15 cellular contexts compared by ENCODE assay signal in genomic region chr2:239690651-239691631, GRCh38.
DNase-seq lines count a peak whose midpoint lies in the region; ATAC-seq and TF ChIP-seq lines count a peak whose summit lies in the region.
"Had no signal": no experiment of that assay in that cellular context is flagged by ENCODE, and none has a peak within 500 bp of the region (broad histone marks: within the 10 kb centered on the region; RNA-seq: fewer than 3 reads in every experiment).

No MANE protein-coding gene starts in this region.

- H3K27me3 ChIP-seq in HCT116 (ENCODE audit: insufficient read depth, low read length) (peaks cover 24% of the 10 kb centered on the region), left ventricle myocardium inferior (ENCODE audit: low read depth) (peaks cover 30% of the 10 kb centered on the region), osteoblast (ENCODE audit: insufficient read depth, low read length) (no peaks in the 10 kb centered on the region), Caco-2 (replicated peaks; ENCODE audit: control insufficient read depth, insufficient read depth, low read length) (no peaks in the 10 kb centered on the region)
- H3K27me3 ChIP-seq: thyroid gland had no signal

- H3K4me2 ChIP-seq in HCT116 (ENCODE audit: low read length) (no peak overlapping the region), osteoblast (ENCODE audit: insufficient read depth, low read length) (no peak overlapping the region)

- no peak for TF ChIP-seq RAD21 in HCT116 (IDR thresholded peaks at IDR 0.05; ENCODE audit: low read depth)

- H3K36me3 Mint-ChIP-seq in activated CD8-positive, alpha-beta T cell treated with anti-CD3 and anti-CD28 coated beads, Interleukin-2, amount 10 ng/mL, durations not matched to agents 7 days and 5 days (ENCODE audit: low read depth): no peaks in the 10 kb centered on the region
- no peaks in the 10 kb centered on the region for H3K36me3 Mint-ChIP-seq in progenitor cell of endocrine pancreas (ENCODE audit: insufficient read depth)
- peaks cover 4% of the 10 kb centered on the region for H3K36me3 Mint-ChIP-seq in effector memory CD8-positive, alpha-beta T cell (ENCODE audit: insufficient read depth)
- H3K36me3 Mint-ChIP-seq in Caco-2 (ENCODE audit: insufficient read depth, unreplicated experiment): no peaks in the 10 kb centered on the region
- H3K36me3 Mint-ChIP-seq: activated naive CD8-positive, alpha-beta T cell treated with anti-CD3 and anti-CD28 coated beads for 36 hours had no signal

- no peaks in the 10 kb centered on the region for H3K9me3 Mint-ChIP-seq in activated CD8-positive, alpha-beta T cell treated with anti-CD3 and anti-CD28 coated beads, Interleukin-2, amount 10 ng/mL, durations not matched to agents 7 days and 5 days (ENCODE audit: insufficient read depth)
- H3K9me3 Mint-ChIP-seq in progenitor cell of endocrine pancreas (ENCODE audit: low read depth) (no peaks in the 10 kb centered on the region), Caco-2 (ENCODE audit: unreplicated experiment) (no peaks in the 10 kb centered on the region)
- no peaks in the 10 kb centered on the region for H3K9me3 Mint-ChIP-seq in effector memory CD8-positive, alpha-beta T cell
- H3K9me3 Mint-ChIP-seq: activated naive CD8-positive, alpha-beta T cell treated with anti-CD3 and anti-CD28 coated beads for 36 hours had no signal

- H3K79me2 ChIP-seq in HCT116 (ENCODE audit: insufficient read depth, low read length) (no peaks in the 10 kb centered on the region), osteoblast (ENCODE audit: insufficient read depth, low read length) (no peaks in the 10 kb centered on the region)

- no peaks in the 10 kb centered on the region for H4K20me1 ChIP-seq in HCT116 (ENCODE audit: insufficient read depth)
- H4K20me1 ChIP-seq in osteoblast (ENCODE audit: insufficient read depth, low read length): no peaks in the 10 kb centered on the region

- H2AFZ ChIP-seq in HCT116 (ENCODE audit: low read depth, low read length, poor library complexity, severe bottlenecking) (no peak overlapping the region), osteoblast (ENCODE audit: low read length) (no peak overlapping the region)

- H3K4me1 ChIP-seq in HCT116 (ENCODE audit: control insufficient read depth in 1 of 2, insufficient read depth in 2 of 2, low read length in 2 of 2) (no peaks in the 10 kb centered on the region), left ventricle myocardium inferior (peaks cover 10% of the 10 kb centered on the region), osteoblast (ENCODE audit: insufficient read depth, low read length) (no peaks in the 10 kb centered on the region), Caco-2 (no peaks in the 10 kb centered on the region)
- H3K4me1 ChIP-seq: thyroid gland had no signal

- H3K4me3 Mint-ChIP-seq in activated CD8-positive, alpha-beta T cell treated with anti-CD3 and anti-CD28 coated beads, Interleukin-2, amount 10 ng/mL, durations not matched to agents 7 days and 5 days: no peak overlapping the region
- H3K4me3 Mint-ChIP-seq in progenitor cell of endocrine pancreas (ENCODE audit: low read depth) (no peak overlapping the region), Caco-2 (ENCODE audit: unreplicated experiment) (no peak overlapping the region)
- H3K4me3 Mint-ChIP-seq in effector memory CD8-positive, alpha-beta T cell: no peak overlapping the region
- H3K4me3 Mint-ChIP-seq: activated naive CD8-positive, alpha-beta T cell treated with anti-CD3 and anti-CD28 coated beads for 36 hours had no signal

- no peak overlapping the region for H3K27ac Mint-ChIP-seq in activated CD8-positive, alpha-beta T cell treated with anti-CD3 and anti-CD28 coated beads, Interleukin-2, amount 10 ng/mL, durations not matched to agents 7 days and 5 days
- no peak overlapping the region for H3K27ac Mint-ChIP-seq in progenitor cell of endocrine pancreas
- no peak overlapping the region for H3K27ac Mint-ChIP-seq in effector memory CD8-positive, alpha-beta T cell
- H3K27ac Mint-ChIP-seq in Caco-2 (ENCODE audit: unreplicated experiment): no peak overlapping the region
- H3K27ac Mint-ChIP-seq: activated naive CD8-positive, alpha-beta T cell treated with anti-CD3 and anti-CD28 coated beads for 36 hours had no signal

- no peak overlapping the region for H3K9ac ChIP-seq in HCT116 (ENCODE audit: low read length)

- H3K9me2 ChIP-seq in HCT116 (ENCODE audit: insufficient read depth): no peaks in the 10 kb centered on the region

- TF ChIP-seq CTCF in HCT116 (IDR thresholded peaks at IDR 0.05 in 2 of 3, conservative IDR thresholded peaks at IDR 0.05 in 1 of 3; ENCODE audit: borderline replicate concordance in 1 of 3, insufficient read depth in 1 of 3, low read depth in 2 of 3, low read length in 2 of 3): no peak
- peak; percentile 29 for TF ChIP-seq CTCF in left ventricle myocardium inferior (IDR thresholded peaks at IDR 0.05; ENCODE audit: borderline replicate concordance)
- no peak for TF ChIP-seq CTCF in osteoblast (IDR thresholded peaks at IDR 0.05; ENCODE audit: extremely low read depth, low read depth, low read length)
- TF ChIP-seq CTCF in progenitor cell of endocrine pancreas (IDR thresholded peaks at IDR 0.05; ENCODE audit: unreplicated experiment): no peak
- no peak for TF ChIP-seq CTCF in Caco-2 (IDR thresholded peaks at IDR 0.05; ENCODE audit: insufficient read depth in 1 of 2, low read depth in 1 of 2, low read length in 1 of 2, severe bottlenecking in 1 of 2, unreplicated experiment in 1 of 2)

- H3K9me3 ChIP-seq in HCT116 (ENCODE audit: control insufficient read depth in 1 of 2, insufficient read depth in 1 of 2, low read depth in 1 of 2, low read length in 2 of 2) (no peaks in the 10 kb centered on the region), left ventricle myocardium inferior (replicated peaks) (no peaks in the 10 kb centered on the region), osteoblast (ENCODE audit: low read depth, low read length) (no peaks in the 10 kb centered on the region), Caco-2 (no peaks in the 10 kb centered on the region)
- H3K9me3 ChIP-seq: mucosa of descending colon, thyroid gland had no signal

- no peak overlapping the region for H3K27ac ChIP-seq in HCT116 (ENCODE audit: low read depth, low read length)
- no peak overlapping the region for H3K27ac ChIP-seq in left ventricle myocardium inferior (replicated peaks)
- no peak overlapping the region for H3K27ac ChIP-seq in osteoblast (ENCODE audit: low read depth, low read length)
- H3K27ac ChIP-seq: thyroid gland had no signal

- POLR2A ChIA-PET in HCT116 (lab: Charles Lee) (no interaction called here), Caco-2 (lab: Charles Lee) (no interaction called here)
- POLR2A ChIA-PET in activated CD8-positive, alpha-beta T cell treated with anti-CD3 and anti-CD28 coated beads, Interleukin-2, amount 10 ng/mL, durations not matched to agents 7 days and 5 days (lab: Charles Lee): no interaction called here

- BruUV-seq in HCT116 (replicated peaks; lab: Mats Ljungman, UMichigan) (no TSS peak), Caco-2 (replicated peaks; lab: Mats Ljungman, UMichigan) (no TSS peak)

- H3K27me3 Mint-ChIP-seq in activated CD8-positive, alpha-beta T cell treated with anti-CD3 and anti-CD28 coated beads, Interleukin-2, amount 10 ng/mL, durations not matched to agents 7 days and 5 days (ENCODE audit: low read depth): no peaks in the 10 kb centered on the region
- peaks cover 12% of the 10 kb centered on the region for H3K27me3 Mint-ChIP-seq in progenitor cell of endocrine pancreas
- peaks cover 21 to 26% of the 10 kb centered on the region in 2 donors for H3K27me3 Mint-ChIP-seq in effector memory CD8-positive, alpha-beta T cell
- H3K27me3 Mint-ChIP-seq in Caco-2 (ENCODE audit: insufficient read depth, unreplicated experiment): peaks cover 13% of the 10 kb centered on the region
- H3K27me3 Mint-ChIP-seq: activated naive CD8-positive, alpha-beta T cell treated with anti-CD3 and anti-CD28 coated beads for 36 hours had no signal

- intact Hi-C loops in HCT116 (cut with micrococcal nuclease) (no loop called here), left ventricle myocardium inferior (cut with micrococcal nuclease) (no loop called here), Caco-2 (cut with micrococcal nuclease; ENCODE audit: unreplicated experiment) (no loop called here)

- CTCF ChIA-PET in HCT116 (lab: Charles Lee) (no interaction called here), Caco-2 (lab: Charles Lee) (no interaction called here)
- CTCF ChIA-PET in activated CD8-positive, alpha-beta T cell treated with anti-CD3 and anti-CD28 coated beads, Interleukin-2, amount 10 ng/mL, durations not matched to agents 7 days and 5 days (lab: Charles Lee): no interaction called here

- H3K36me3 ChIP-seq in HCT116 (ENCODE audit: control insufficient read depth in 1 of 2, insufficient read depth in 2 of 2, low read length in 2 of 2) (no peaks in the 10 kb centered on the region), left ventricle myocardium inferior (no peaks in the 10 kb centered on the region), osteoblast (ENCODE audit: insufficient read depth, low read length) (no peaks in the 10 kb centered on the region), Caco-2 (ENCODE audit: control insufficient read depth, insufficient read depth, low read length) (no peaks in the 10 kb centered on the region)
- H3K36me3 ChIP-seq: thyroid gland had no signal

- no peaks in the 10 kb centered on the region for H3K4me1 Mint-ChIP-seq in activated CD8-positive, alpha-beta T cell treated with anti-CD3 and anti-CD28 coated beads, Interleukin-2, amount 10 ng/mL, durations not matched to agents 7 days and 5 days (ENCODE audit: low read depth)
- H3K4me1 Mint-ChIP-seq in progenitor cell of endocrine pancreas (ENCODE audit: low read depth) (peaks cover 5% of the 10 kb centered on the region), Caco-2 (ENCODE audit: low read depth, unreplicated experiment) (no peaks in the 10 kb centered on the region)
- H3K4me1 Mint-ChIP-seq in effector memory CD8-positive, alpha-beta T cell (ENCODE audit: low read depth in 2 of 2): peaks cover 0 to 6% of the 10 kb centered on the region in 2 donors
- H3K4me1 Mint-ChIP-seq: activated naive CD8-positive, alpha-beta T cell treated with anti-CD3 and anti-CD28 coated beads for 36 hours had no signal

- H3K4me3 ChIP-seq in HCT116 (replicated peaks in 1 of 2; ENCODE audit: low read depth in 1 of 2, low read length in 2 of 2) (no peak overlapping the region), left ventricle myocardium inferior (no peak overlapping the region), osteoblast (ENCODE audit: insufficient read depth, low read length) (no peak overlapping the region), Caco-2 (ENCODE audit: low read depth, low read length) (no peak overlapping the region)
- H3K4me3 ChIP-seq: mucosa of descending colon, thyroid gland had no signal

- TF ChIP-seq POLR2A in HCT116 (IDR thresholded peaks at IDR 0.05; ENCODE audit: borderline replicate concordance, extremely low read depth, insufficient read depth, insufficient read length): no peak

- RAD21 ChIA-PET in HCT116 (lab: Charles Lee; ENCODE audit: low non-redundant PET in 1 of 2, low total read pairs in 2 of 2, uncharacterized antibody in 2 of 2, unreplicated experiment in 2 of 2): no interaction called here

- ATAC-seq in HCT116: peak; percentile 48
- ATAC-seq in activated CD8-positive, alpha-beta T cell treated with anti-CD3 and anti-CD28 coated beads, Interleukin-2, amount 10 ng/mL, durations not matched to agents 7 days and 5 days: no peak
- no peak for ATAC-seq in effector memory CD8-positive, alpha-beta T cell (replicated peaks)
- ATAC-seq: mucosa of descending colon had no signal

- DNase-seq in HCT116 (ENCODE audit: low read depth, low spot score) (no peak), NCI-H2196 treated with DMSO at 0.1 percent for 48 hours (lab: John Stamatoyannopoulos, UW; ENCODE audit: unreplicated experiment) (peak; percentile 36), left ventricle myocardium inferior (no peak), osteoblast (ENCODE audit: insufficient read length, low spot score, missing footprints) (peak; percentile 36), progenitor cell of endocrine pancreas (ENCODE audit: low spot score, unreplicated experiment) (no peak), Caco-2 (no peak)
- DNase-seq in activated CD8-positive, alpha-beta T cell treated with anti-CD3 and anti-CD28 coated beads, Interleukin-2, amount 10 ng/mL, durations not matched to agents 7 days and 5 days: no peak
- no peak for DNase-seq in effector memory CD8-positive, alpha-beta T cell
- DNase-seq: activated CD4-positive, alpha-beta T cell treated with anti-CD3 and anti-CD28 coated beads, Interleukin-2, amount 50 U/mL, for 1 hour; activated naive CD8-positive, alpha-beta T cell treated with anti-CD3 and anti-CD28 coated beads for 36 hours; effector memory CD4-positive, alpha-beta T cell; mucosa of descending colon; NCI-H1694 treated with DMSO at 0.1 percent for 48 hours; NCI-H69; thyroid gland had no signal

Comparison
In these comparisons a context has a peak if more than half of its experiments do, and no peak if none do; other contexts are left out.
1. DNase-seq: peak in NCI-H2196 treated with DMSO at 0.1 percent for 48 hours (single experiment) and osteoblast (single experiment); none in HCT116 (single experiment), left ventricle myocardium inferior (single experiment), activated CD8-positive, alpha-beta T cell treated with anti-CD3 and anti-CD28 coated beads, Interleukin-2, amount 10 ng/mL, durations not matched to agents 7 days and 5 days (single experiment), progenitor cell of endocrine pancreas (single experiment), effector memory CD8-positive, alpha-beta T cell (0 of 3) and Caco-2 (0 of 2).